18 cellular contexts compared by ENCODE assay signal in genomic region chrX:154991039-154991438, GRCh38. TPM values are rescaled to one million over a fixed set of nuclear protein-coding genes. Genes with fewer than 3 reads are reported as not detected.
DNase-seq lines count a peak whose midpoint lies in the region; ATAC-seq, FAIRE-seq and TF ChIP-seq lines count a peak whose summit lies in the region.
"Had no signal": no experiment of that assay in that cellular context is flagged by ENCODE, and none has a peak within 500 bp of the region (broad histone marks: within the 10 kb centered on the region; RNA-seq: fewer than 3 reads in every experiment).

No MANE protein-coding gene starts in this region.

- peak; percentile 65 for FAIRE-seq in GM12891 (lab: Jason Lieb, UNC)

- no peaks in the 10 kb centered on the region for H3K27me3 Mint-ChIP-seq in activated naive CD8-positive, alpha-beta T cell treated with anti-CD3 and anti-CD28 coated beads for 36 hours

- H3K27me3 ChIP-seq in tibial nerve: no peaks in the 10 kb centered on the region
- H3K27me3 ChIP-seq: brain microvascular endothelial cell, upper lobe of right lung had no signal

- TF ChIP-seq EP300 in tibial nerve (IDR thresholded peaks at IDR 0.05): no peak

- H3K9me3 Mint-ChIP-seq in activated naive CD8-positive, alpha-beta T cell treated with anti-CD3 and anti-CD28 coated beads for 36 hours: peaks cover 3% of the 10 kb centered on the region
- H3K9me3 Mint-ChIP-seq: activated T-helper 2 cell treated with anti-CD3 and anti-CD28 coated beads, Interferon-gamma antibody, Interleukin-2, Interleukin-4, amounts not matched to agents 10 μg/mL and 5 μg/mL and 100 μg/mL, durations not matched to agents 14 hours and 24 hours and 36 hours had no signal

- H3K27ac ChIP-seq in tibial nerve: no peak overlapping the region
- H3K27ac ChIP-seq: BLaER1, brain microvascular endothelial cell, dorsolateral prefrontal cortex, upper lobe of right lung had no signal

- H3K4me1 Mint-ChIP-seq in activated naive CD8-positive, alpha-beta T cell treated with anti-CD3 and anti-CD28 coated beads for 36 hours: peaks cover 25% of the 10 kb centered on the region

- TF ChIP-seq CTCF in tibial nerve (IDR thresholded peaks at IDR 0.05): no peak

- no peaks in the 10 kb centered on the region for H3K36me3 ChIP-seq in tibial nerve
- H3K36me3 ChIP-seq: BLaER1, brain microvascular endothelial cell, upper lobe of right lung had no signal

- TF ChIP-seq POLR2A in GM12891 (IDR thresholded peaks at IDR 0.05; ENCODE audit: low read depth, low read length) (no peak), tibial nerve (IDR thresholded peaks at IDR 0.05) (no peak)

- no peak overlapping the region for H3K4me3 Mint-ChIP-seq in activated naive CD8-positive, alpha-beta T cell treated with anti-CD3 and anti-CD28 coated beads for 36 hours

- no peak overlapping the region for H3K4me3 ChIP-seq in tibial nerve
- H3K4me3 ChIP-seq: BLaER1, dorsolateral prefrontal cortex, mucosa of descending colon, upper lobe of right lung had no signal

- no peaks in the 10 kb centered on the region for H3K36me3 Mint-ChIP-seq in activated naive CD8-positive, alpha-beta T cell treated with anti-CD3 and anti-CD28 coated beads for 36 hours

- ATAC-seq in GM18907 (IDR thresholded peaks at IDR 0.05; ENCODE audit: unreplicated experiment): peak; percentile 50
- ATAC-seq in HG02852 (IDR thresholded peaks at IDR 0.05; ENCODE audit: unreplicated experiment): peak; percentile 68
- ATAC-seq: mucosa of descending colon, upper lobe of right lung had no signal

- no peak for DNase-seq in GM12891 (ENCODE audit: insufficient read length, low spot score)
- DNase-seq in activated naive CD8-positive, alpha-beta T cell treated with anti-CD3 and anti-CD28 coated beads for 36 hours: peak; percentile 21
- no peak for DNase-seq in tibial nerve (ENCODE audit: low spot score in 2 of 2)
- no peak for DNase-seq in T-helper 9 cell
- DNase-seq in NCI-H774 (lab: John Stamatoyannopoulos, UW): no peak
- no peak for DNase-seq in hypothalamus (lab: John Stamatoyannopoulos, UW)
- DNase-seq: brain microvascular endothelial cell, DMS153, dorsolateral prefrontal cortex, mucosa of descending colon, NCI-H2029 treated with DMSO at 0.1 percent for 48 hours, NCI-H748 treated with DMSO at 0.1 percent for 48 hours, small intestine, upper lobe of right lung had no signal

- no peaks in the 10 kb centered on the region for H3K9me3 ChIP-seq in tibial nerve
- H3K9me3 ChIP-seq: BLaER1, mucosa of descending colon, upper lobe of right lung had no signal

- peak overlapping the region; percentile 84 for H3K27ac Mint-ChIP-seq in activated naive CD8-positive, alpha-beta T cell treated with anti-CD3 and anti-CD28 coated beads for 36 hours
- H3K27ac Mint-ChIP-seq: activated T-helper 2 cell treated with anti-CD3 and anti-CD28 coated beads, Interferon-gamma antibody, Interleukin-2, Interleukin-4, amounts not matched to agents 10 μg/mL and 5 μg/mL and 100 μg/mL, durations not matched to agents 14 hours and 24 hours and 36 hours had no signal

- 54 to 64% methylated on average over 3 of the region's 3 CpGs for WGBS in tibial nerve, 2 donors

- H3K4me1 ChIP-seq in tibial nerve: peaks cover 0 to 3% (median 0%) of the 10 kb centered on the region in 4 donors
- H3K4me1 ChIP-seq: BLaER1, upper lobe of right lung had no signal

TF ChIP-seq in GM12891, 5 proteins besides CTCF, POLR2A, EP300 and RAD21:
- TF ChIP-seq PAX5 (IDR thresholded peaks at IDR 0.05; ENCODE audit: insufficient read depth, low read length, severe bottlenecking) (no peak), POLR2AphosphoS5 (IDR thresholded peaks at IDR 0.05; ENCODE audit: low read depth, low read length) (no peak), POU2F2 (IDR thresholded peaks at IDR 0.05; ENCODE audit: low read depth, low read length) (no peak)
TF ChIP-seq in GM12891: peak in this region for 0.

RNA-seq across cellular contexts. Expression of gene F8, which starts 31.5 kb away (rescaled TPM):
- 5.9 TPM for polyA plus RNA-seq in GM12891 (2012; ENCODE audit: low read depth, missing spikeins)
- total RNA-seq in activated naive CD8-positive, alpha-beta T cell treated with anti-CD3 and anti-CD28 coated beads for 36 hours: 1 to 10 TPM; 4.3 TPM
- total RNA-seq in tibial nerve: 10 to 100 TPM in 3 of 4 donors, 1 to 10 TPM in 1; 7.2 to 28.4 (median 14.6) TPM

RNA-seq across cellular contexts. Expression of gene FUNDC2, which starts 35.6 kb away (rescaled TPM):
- polyA plus RNA-seq in GM12891 (2012; ENCODE audit: low read depth, missing spikeins): 104 TPM
- 10 to 100 TPM; 97.3 to 99.7 TPM for total RNA-seq in activated naive CD8-positive, alpha-beta T cell treated with anti-CD3 and anti-CD28 coated beads for 36 hours
- 10 to 100 TPM; 40.2 to 83.3 (median 59.8) TPM for total RNA-seq in tibial nerve
